In the genomic region with DNA sequence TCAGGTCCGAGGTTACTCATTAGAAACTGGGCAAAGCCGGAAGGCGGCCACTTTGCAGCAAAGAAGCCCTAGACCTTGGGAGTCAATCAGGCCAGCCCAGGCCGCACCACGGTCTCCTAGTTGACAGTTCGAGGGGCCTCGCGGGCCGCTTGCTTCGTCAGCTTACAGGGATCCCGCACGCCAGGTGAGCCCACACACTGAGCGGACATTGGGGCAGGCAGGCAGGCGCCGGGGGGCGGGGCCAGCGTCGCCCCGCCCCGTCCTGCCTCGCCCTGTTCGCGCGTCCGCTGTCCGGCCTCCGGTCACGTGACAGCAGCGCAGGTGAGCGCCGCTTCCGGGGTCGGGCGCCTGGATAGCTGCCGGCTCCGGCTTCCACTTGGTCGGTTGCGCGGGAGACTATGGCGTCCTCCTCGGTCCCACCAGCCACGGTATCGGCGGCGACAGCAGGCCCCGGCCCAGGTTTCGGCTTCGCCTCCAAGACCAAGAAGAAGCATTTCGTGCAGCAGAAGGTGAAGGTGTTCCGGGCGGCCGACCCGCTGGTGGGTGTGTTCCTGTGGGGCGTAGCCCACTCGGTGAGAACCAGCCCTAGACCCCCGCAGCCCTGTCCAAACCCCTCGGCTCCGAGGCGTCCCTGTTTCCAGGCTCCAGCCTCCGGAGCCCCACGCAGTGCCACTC, we compare ENCODE assay signal across 8 cellular contexts. TPM values are rescaled to one million over a fixed set of nuclear protein-coding genes. Genes with fewer than 3 reads are reported as not detected.
A peak's percentile ranks its signal among the peaks of the same experiment; 100 is the strongest.
DNase-seq lines count a peak whose midpoint lies in the region; ATAC-seq and TF ChIP-seq lines count a peak whose summit lies in the region.

A gene (plus strand): TSS at position 301 of the 675 bp plus-strand sequence. CDS start 98 bp downstream, at position 399.

- peak; percentile 80 for DNase-seq in DMS 273 (lab: John Stamatoyannopoulos, UW; ENCODE audit: unreplicated experiment)
- DNase-seq in DMS 273 treated with DMSO at 0.1 percent for 48 hours (lab: John Stamatoyannopoulos, UW), result no peak
- peak; percentile 81 for DNase-seq in NCI-H2107 (lab: John Stamatoyannopoulos, UW)
- DNase-seq in UCSD-AML1 (lab: John Stamatoyannopoulos, UW; ENCODE audit: unreplicated experiment), result peak; percentile 84
- no peak for DNase-seq in skeletal muscle cell (ENCODE audit: low read depth)

- ATAC-seq in HG02943 (IDR thresholded peaks at IDR 0.05; ENCODE audit: low read depth, unreplicated experiment), result peak; percentile 91

- no peaks in the 10 kb centered on the region for H3K9me3 ChIP-seq in iPS-15b (ENCODE audit: control insufficient read depth, insufficient read depth, low read length)

- H3K4me3 Mint-ChIP-seq in brain, result peak within 1 kb of the TSS; percentile 89 to 96 (median 93)

- H3K4me1 Mint-ChIP-seq in brain, result peaks cover 27% of the 10 kb centered on the region

- peak within 1 kb of the TSS; percentile 73 for H3K4me3 ChIP-seq in iPS-15b (ENCODE audit: low read depth, low read length)
- peak within 1 kb of the TSS; percentile 61 for H3K4me3 ChIP-seq in skeletal muscle cell (ENCODE audit: low read depth, low read length)

- H3K27ac Mint-ChIP-seq in brain, result peak within 1 kb of the TSS; percentile 77 to 93 (median 86)

- no peak for TF ChIP-seq CTCF in brain (conservative IDR thresholded peaks at IDR 0.05)

- H3K9me3 Mint-ChIP-seq in brain, result no peaks in the 10 kb centered on the region

- H3K4me1 ChIP-seq in iPS-15b (ENCODE audit: control insufficient read depth, insufficient read depth, low read length), result peaks cover 4% of the 10 kb centered on the region

- H3K27me3 Mint-ChIP-seq in brain, result peaks cover 4% of the 10 kb centered on the region

- peaks cover 2% of the 10 kb centered on the region for H3K27me3 ChIP-seq in iPS-15b (ENCODE audit: control insufficient read depth, insufficient read depth, low read length)

- peak within 1 kb of the TSS; percentile 26 for H3K9ac ChIP-seq in iPS-15b (ENCODE audit: low read depth, low read length)

- H3K36me3 ChIP-seq in iPS-15b (ENCODE audit: control insufficient read depth, insufficient read depth, low read length), result no peaks in the 10 kb centered on the region

- peaks cover 10% of the 10 kb centered on the region for H3K36me3 Mint-ChIP-seq in brain

RNA-seq across cellular contexts. Expression of the gene that starts here (rescaled TPM):
- 43.7 TPM for polyA plus RNA-seq in brain (ENCODE audit: insufficient read depth, low read depth, low replicate concordance)

Comparison
In these comparisons a context has a peak if more than half of its experiments do, and no peak if none do; other contexts are left out.
1. DNase-seq: peak in DMS 273 (single experiment), NCI-H2107 (single experiment) and UCSD-AML1 (single experiment); none in DMS 273 treated with DMSO at 0.1 percent for 48 hours (single experiment) and skeletal muscle cell (single experiment).